Comparison of ENCODE assay signal across 24 cellular contexts in the genomic region with DNA sequence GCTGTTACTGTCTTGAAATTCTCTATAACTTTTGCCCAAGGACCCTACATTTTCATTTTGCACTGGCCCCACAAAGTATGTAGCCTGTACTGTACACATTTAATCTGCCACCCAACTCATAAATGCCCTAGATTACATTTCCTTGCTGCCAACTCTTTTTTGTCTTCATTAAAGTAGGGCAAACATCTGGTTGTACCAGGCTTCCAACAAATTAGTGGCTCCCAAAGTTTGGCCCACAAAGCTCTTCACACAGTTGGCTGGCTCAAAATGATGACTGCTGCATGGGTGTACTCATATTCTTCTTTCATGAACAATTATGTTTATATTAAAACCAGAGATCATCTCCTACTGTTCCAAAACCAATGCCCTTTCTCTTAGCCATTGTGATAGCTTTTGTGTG. TPM values are rescaled to one million over a fixed set of nuclear protein-coding genes. Genes with fewer than 3 reads are reported as not detected.
DNase-seq lines count a peak whose midpoint lies in the region; ATAC-seq and TF ChIP-seq lines count a peak whose summit lies in the region.
"Had no signal": no experiment of that assay in that cellular context is flagged by ENCODE, and none has a peak within 500 bp of the region (broad histone marks: within the 10 kb centered on the region; RNA-seq: fewer than 3 reads in every experiment).

No MANE protein-coding gene starts in this region.

- H3K4me2 ChIP-seq in H9 (ENCODE audit: insufficient read depth, insufficient read length, low read length) (no peak overlapping the region), smooth muscle cell (no peak overlapping the region)
- H3K4me2 ChIP-seq: BLaER1 had no signal

- no peak overlapping the region for H2BK12ac ChIP-seq in H9 (ENCODE audit: insufficient read length, low read depth, low read length)

- H3K23ac ChIP-seq in H9 (ENCODE audit: insufficient read length, low read depth, low read length): no peak overlapping the region

- no peaks in the 10 kb centered on the region for H3K79me1 ChIP-seq in H9 (ENCODE audit: insufficient read depth, low read depth, low read length, poor library complexity, severe bottlenecking)

- H2AFZ ChIP-seq in H9 (ENCODE audit: low read length) (no peak overlapping the region), smooth muscle cell (ENCODE audit: low read depth) (no peak overlapping the region)
- H2AFZ ChIP-seq: GM23248 had no signal

- H2AK5ac ChIP-seq in H9 (ENCODE audit: insufficient read length, low read length): no peak overlapping the region

- no peak overlapping the region for H4K91ac ChIP-seq in H9 (ENCODE audit: insufficient read length, low read depth, low read length)

- H2BK20ac ChIP-seq in H9 (ENCODE audit: low read depth, low read length, poor library complexity, severe bottlenecking): no peak overlapping the region

- no peak overlapping the region for H3K4me3 Mint-ChIP-seq in H9
- H3K4me3 Mint-ChIP-seq in WTC11: no peak overlapping the region
- H3K4me3 Mint-ChIP-seq: CD14-positive monocyte; CD4-positive, alpha-beta memory T cell; IgD-negative memory B cell had no signal

- no peaks in the 10 kb centered on the region for H3K36me3 ChIP-seq in smooth muscle cell (ENCODE audit: low read depth)
- H3K36me3 ChIP-seq: BLaER1 had no signal

- no peak for ATAC-seq in WTC11
- peak; percentile 73 for ATAC-seq in left colon
- ATAC-seq: GM12878, HepG2 had no signal

- no peaks in the 10 kb centered on the region for H3K9me3 Mint-ChIP-seq in H9
- H3K9me3 Mint-ChIP-seq in WTC11: no peaks in the 10 kb centered on the region; the same call in 1 of the 2 replicates

- no peak overlapping the region for H2BK120ac ChIP-seq in H9 (ENCODE audit: low read depth, low read length, poor library complexity, severe bottlenecking)

- H3K4me3 ChIP-seq in smooth muscle cell: no peak overlapping the region
- H3K4me3 ChIP-seq: BLaER1, GM12878, GM23248 had no signal

- H3K27ac ChIP-seq in H9 (ENCODE audit: insufficient read length, low read depth, low read length) (peak overlapping the region; percentile 3), smooth muscle cell (ENCODE audit: low read depth) (peak overlapping the region; percentile 95)
- H3K27ac ChIP-seq: BLaER1, GM23248 had no signal

- H3K9ac ChIP-seq in H9 (ENCODE audit: extremely low read depth, insufficient read length, low read length) (no peak overlapping the region), smooth muscle cell (ENCODE audit: low read depth) (no peak overlapping the region)
- H3K9ac ChIP-seq: BLaER1, GM23248 had no signal

- H4K20me1 ChIP-seq in H9 (ENCODE audit: control insufficient read depth, insufficient read depth, insufficient read length): no peaks in the 10 kb centered on the region
- H4K20me1 ChIP-seq in smooth muscle cell (ENCODE audit: low read depth): no peaks in the 10 kb centered on the region
- H4K20me1 ChIP-seq: BLaER1 had no signal

- no peak overlapping the region for H3K18ac ChIP-seq in H9 (ENCODE audit: insufficient read length, low read depth, low read length)

- H3K4me1 ChIP-seq in H9 (ENCODE audit: insufficient read depth, low read length): peaks cover 16% of the 10 kb centered on the region
- H3K4me1 ChIP-seq in smooth muscle cell (ENCODE audit: low read depth): peaks cover 4% of the 10 kb centered on the region
- H3K4me1 ChIP-seq: BLaER1 had no signal

- no peak overlapping the region for H3T11ph ChIP-seq in H9 (ENCODE audit: low read length)

- intact Hi-C loops in left colon (cut with DNase I, micrococcal nuclease) (no loop called here), head of caudate nucleus (cut with DNase I) (no loop called here)

- no peak overlapping the region for H2BK15ac ChIP-seq in H9 (ENCODE audit: low read depth, low read length)

- peak overlapping the region in 2 of 3 experiments; percentile 13 to 19; a peak in 4 of 7 replicates for H3K27ac Mint-ChIP-seq in H9
- peak overlapping the region; percentile 89 for H3K27ac Mint-ChIP-seq in WTC11
- H3K27ac Mint-ChIP-seq: CD14-positive monocyte; CD4-positive, alpha-beta memory T cell; IgD-negative memory B cell had no signal

- H3K14ac ChIP-seq in H9 (ENCODE audit: insufficient read depth, low read length): no peak overlapping the region

- H3K9me3 ChIP-seq in H9 (ENCODE audit: control insufficient read depth, low read depth, low read length): no peaks in the 10 kb centered on the region
- no peaks in the 10 kb centered on the region for H3K9me3 ChIP-seq in smooth muscle cell (replicated peaks; ENCODE audit: low read depth)
- H3K9me3 ChIP-seq: BLaER1 had no signal

- no peak overlapping the region for H4K5ac ChIP-seq in H9 (ENCODE audit: insufficient read length, low read depth, low read length)

- H3K23me2 ChIP-seq in H9 (ENCODE audit: insufficient read length, low read depth, low read length, poor library complexity, severe bottlenecking): no peaks in the 10 kb centered on the region

- POLR2A ChIA-PET in WTC11 (lab: Charles Lee): interaction anchor here (0.6 to 0.7 kb wide), 2 partner anchors 11 to 45 kb away, joined by 3 to 4 read pairs; partner anchors contain the start of gene GNA14

- H3K56ac ChIP-seq in H9 (ENCODE audit: insufficient read length, low read depth, low read length): no peak overlapping the region

- H3K4me1 Mint-ChIP-seq in H9 (peaks cover 30 to 40% of the 10 kb centered on the region in 2 experiments), WTC11 (peaks cover 88% of the 10 kb centered on the region)
- H3K4me1 Mint-ChIP-seq: CD14-positive monocyte; CD4-positive, alpha-beta memory T cell; IgD-negative memory B cell had no signal

- CTCF ChIA-PET in WTC11 (lab: Charles Lee): interaction anchor here (0.8 kb wide), 1 partner anchor 169 kb away, joined by 3 read pairs; no protein-coding TSS in a partner anchor

- H3K36me3 Mint-ChIP-seq in H9 (ENCODE audit: insufficient read depth in 1 of 3, low read depth in 3 of 3) (no peaks in the 10 kb centered on the region; a peak in 1 of 7 replicates), WTC11 (peaks cover 2% of the 10 kb centered on the region; the same call in 1 of the 2 replicates)
- H3K36me3 Mint-ChIP-seq: CD14-positive monocyte; CD4-positive, alpha-beta memory T cell; IgD-negative memory B cell had no signal

- H3K4ac ChIP-seq in H9 (ENCODE audit: low read depth, low read length): no peak overlapping the region

- H3K27me3 ChIP-seq in H9 (ENCODE audit: insufficient read depth, low read length) (no peaks in the 10 kb centered on the region), smooth muscle cell (ENCODE audit: low read depth) (no peaks in the 10 kb centered on the region)
- H3K27me3 ChIP-seq: BLaER1 had no signal

- no peak overlapping the region for H2BK5ac ChIP-seq in H9 (ENCODE audit: insufficient read length, low read length)

- H4K8ac ChIP-seq in H9 (replicated peaks; ENCODE audit: insufficient read length, low read depth, low read length): no peak overlapping the region

- DNase-seq in H9: no peak
- no peak for DNase-seq in WTC11 (ENCODE audit: low spot score)
- no peak for DNase-seq in left colon
- no peak for DNase-seq in smooth muscle cell (lab: John Stamatoyannopoulos, UW; ENCODE audit: unreplicated experiment)
- DNase-seq in head of caudate nucleus: no peak
- DNase-seq in COLO829 (ENCODE audit: low spot score): no peak
- DNase-seq in medulla oblongata (ENCODE audit: extremely low spot score): no peak
- no peak for DNase-seq in HCEC 1CT
- DNase-seq: 8988T; Calu3; CD4-positive, alpha-beta memory T cell; DMS 273 treated with DMSO at 0.1 percent for 48 hours; DMS53; DND-41; EL; GM23248; H7; KBM-7 had no signal

- peaks cover 20% of the 10 kb centered on the region for H3F3A ChIP-seq in smooth muscle cell (ENCODE audit: low read depth)

- no peaks in the 10 kb centered on the region for H3K27me3 Mint-ChIP-seq in H9 (ENCODE audit: low read depth)
- no peaks in the 10 kb centered on the region for H3K27me3 Mint-ChIP-seq in WTC11 (ENCODE audit: low read depth)

- TF ChIP-seq CTCF in H9 (conservative IDR thresholded peaks at IDR 0.05) (no peak), WTC11 (IDR thresholded peaks at IDR 0.05) (no peak), smooth muscle cell (IDR thresholded peaks at IDR 0.05; ENCODE audit: borderline replicate concordance, insufficient read depth, poor library complexity, severe bottlenecking) (no peak)

- no peaks in the 10 kb centered on the region; the same call in none of the 2 replicates for H3K79me2 ChIP-seq in H9 (ENCODE audit: insufficient read depth, low read length)
- H3K79me2 ChIP-seq in smooth muscle cell (ENCODE audit: low read depth): no peaks in the 10 kb centered on the region

TF ChIP-seq in WTC11, 78 proteins besides CTCF, POLR2A, EP300 and RAD21 (continues in another document):
- TF ChIP-seq STAT6 (CRISPR knock-in tag; conservative IDR thresholded peaks at IDR 0.05; ENCODE audit: low read depth) (no peak), NFE2L1 (CRISPR knock-in tag; IDR thresholded peaks at IDR 0.05) (no peak), EMX1 (CRISPR knock-in tag; IDR thresholded peaks at IDR 0.05) (no peak), CREM (CRISPR knock-in tag; IDR thresholded peaks at IDR 0.05) (no peak)
- TF ChIP-seq, protein P1, sequence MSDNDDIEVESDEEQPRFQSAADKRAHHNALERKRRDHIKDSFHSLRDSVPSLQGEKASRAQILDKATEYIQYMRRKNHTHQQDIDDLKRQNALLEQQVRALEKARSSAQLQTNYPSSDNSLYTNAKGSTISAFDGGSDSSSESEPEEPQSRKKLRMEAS (CRISPR knock-in tag; IDR thresholded peaks at IDR 0.05): no peak

RNA-seq across cellular contexts. Expression of gene GNA14, which starts 45.3 kb away (rescaled TPM):
- total RNA-seq in H9 (2021) (0.37 and 0.48 TPM in 2 replicates), WTC11 (2021) (20.4 to 26.7 TPM (median 21.0 TPM) in 3 replicates), left colon (10 to 100 TPM; 12.3 to 13.2 TPM), smooth muscle cell (10.2 and 13.0 TPM in 2 replicates)
- polyA plus RNA-seq in smooth muscle cell: 1.6 and 13.1 TPM in 2 replicates
- total RNA-seq: Calu3; CD4-positive, alpha-beta memory T cell; G401; HepG2 had no signal
- polyA plus RNA-seq: CD14-positive monocyte; CD4-positive, alpha-beta memory T cell; GM12878; HepG2; IgD-negative memory B cell had no signal
